In the genomic region with DNA sequence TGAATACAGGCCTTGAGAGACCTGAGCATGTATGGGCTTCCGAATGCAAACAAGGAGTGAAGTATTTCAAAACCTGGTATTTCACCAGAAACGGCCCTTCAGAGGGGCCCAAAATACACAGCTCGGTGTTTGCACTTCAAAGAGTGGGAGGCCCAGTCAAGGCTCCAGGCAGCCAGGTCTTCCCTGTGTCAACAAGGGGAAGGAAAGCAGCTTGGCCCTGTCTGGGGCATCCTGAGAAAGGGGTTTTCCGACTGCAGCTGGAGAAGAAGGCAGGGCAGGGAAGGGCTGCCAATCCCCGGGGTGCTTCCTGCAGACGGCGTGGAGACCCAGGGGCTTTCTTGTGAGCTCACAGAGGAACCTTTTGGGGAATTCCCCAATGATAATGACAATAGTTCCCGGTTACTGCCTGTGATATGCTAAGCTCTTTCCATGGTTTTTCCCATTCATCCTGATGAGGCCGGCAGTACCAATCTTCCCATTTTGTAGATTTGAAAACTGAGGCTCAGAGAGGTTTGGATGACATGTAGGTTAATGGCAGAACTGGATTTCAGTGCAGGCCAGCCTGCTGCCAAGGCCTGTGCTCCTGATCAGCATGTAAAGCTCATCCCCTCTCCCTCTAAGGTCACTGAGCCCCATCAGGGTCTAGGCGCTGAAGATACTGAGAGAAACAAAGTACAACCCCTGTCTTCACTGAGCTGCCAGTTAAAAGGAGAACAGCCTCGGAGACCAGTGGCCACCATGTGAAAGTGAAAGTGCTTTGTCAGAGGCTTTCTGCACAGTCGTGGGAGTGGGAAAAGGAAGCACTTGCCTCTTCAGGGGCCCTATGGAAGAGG, we compare ENCODE assay signal across 1 cellular context.
TF ChIP-seq lines count a peak whose summit lies in the region.

No MANE protein-coding gene starts in this region.

TF ChIP-seq in A549, 52 proteins besides CTCF, POLR2A, EP300 and RAD21:
- TF ChIP-seq ZFP36 (IDR thresholded peaks at IDR 0.05; ENCODE audit: borderline replicate concordance, partially characterized antibody) (peak; percentile 17), RCOR1 (IDR thresholded peaks at IDR 0.05; ENCODE audit: low read depth, low read length) (no peak), BHLHE40 (IDR thresholded peaks at IDR 0.05; ENCODE audit: low read depth, low read length) (no peak), HEYL (CRISPR knock-in tag; IDR thresholded peaks at IDR 0.05) (no peak), GATA3 (IDR thresholded peaks at IDR 0.05; ENCODE audit: borderline replicate concordance) (peak; percentile 52; the same call in 1 of the 2 replicates), JUNB (IDR thresholded peaks at IDR 0.05) (no peak; the same call in 1 of the 2 replicates), HDAC2 (IDR thresholded peaks at IDR 0.05) (no peak), PHF8 (IDR thresholded peaks at IDR 0.05; ENCODE audit: borderline replicate concordance, low read depth) (no peak), RARB (CRISPR knock-in tag; IDR thresholded peaks at IDR 0.05) (no peak), ESRRA (IDR thresholded peaks at IDR 0.05; ENCODE audit: borderline replicate concordance, low read length) (no peak), CHD4 (IDR thresholded peaks at IDR 0.05; ENCODE audit: borderline replicate concordance) (0 out of 2 replicates have a peak, but pooled peaks have one; percentile 27), RFX5 (IDR thresholded peaks at IDR 0.05) (no peak), RNF2 (IDR thresholded peaks at IDR 0.05; ENCODE audit: borderline replicate concordance, low read depth) (no peak), KDM5A (IDR thresholded peaks at IDR 0.05) (no peak), KDM1A (IDR thresholded peaks at IDR 0.05; ENCODE audit: low read depth) (no peak), MAZ (IDR thresholded peaks at IDR 0.05; ENCODE audit: borderline replicate concordance, low read depth, low read length) (no peak), JUN (IDR thresholded peaks at IDR 0.05) (no peak), CEBPB (IDR thresholded peaks at IDR 0.05) (peak; percentile 52 to 59; a peak in 3 of 4 replicates), EHF (CRISPR knock-in tag; IDR thresholded peaks at IDR 0.05) (no peak), ZSCAN20 (CRISPR knock-in tag; IDR thresholded peaks at IDR 0.05) (no peak), SREBF2 (IDR thresholded peaks at IDR 0.05) (no peak), CBX8 (IDR thresholded peaks at IDR 0.05) (no peak), CBX2 (IDR thresholded peaks at IDR 0.05; ENCODE audit: borderline replicate concordance, low read depth) (no peak), NR3C1 (IDR thresholded peaks at IDR 0.05) (no peak), HOXB13 (CRISPR knock-in tag; IDR thresholded peaks at IDR 0.05; ENCODE audit: low read depth) (no peak), FOSL2 (IDR thresholded peaks at IDR 0.05) (no peak), FOSL2 (CRISPR knock-in tag; IDR thresholded peaks at IDR 0.05) (0 out of 2 replicates have a peak, but pooled peaks have one; percentile 4), CHD2 (IDR thresholded peaks at IDR 0.05; ENCODE audit: low read length, partially characterized antibody) (no peak), FOSB (CRISPR knock-in tag; IDR thresholded peaks at IDR 0.05) (no peak), SMC3 (IDR thresholded peaks at IDR 0.05) (no peak), TFCP2L1 (CRISPR knock-in tag; IDR thresholded peaks at IDR 0.05) (no peak), NFE2L2 (conservative IDR thresholded peaks at IDR 0.05; ENCODE audit: low read length) (no peak), HOXB5 (CRISPR knock-in tag; IDR thresholded peaks at IDR 0.05) (no peak)
- TF ChIP-seq, protein P1, sequence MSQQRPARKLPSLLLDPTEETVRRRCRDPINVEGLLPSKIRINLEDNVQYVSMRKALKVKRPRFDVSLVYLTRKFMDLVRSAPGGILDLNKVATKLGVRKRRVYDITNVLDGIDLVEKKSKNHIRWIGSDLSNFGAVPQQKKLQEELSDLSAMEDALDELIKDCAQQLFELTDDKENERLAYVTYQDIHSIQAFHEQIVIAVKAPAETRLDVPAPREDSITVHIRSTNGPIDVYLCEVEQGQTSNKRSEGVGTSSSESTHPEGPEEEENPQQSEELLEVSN (IDR thresholded peaks at IDR 0.05; ENCODE audit: borderline replicate concordance, low read depth), result no peak
- TF ChIP-seq, protein P2, sequence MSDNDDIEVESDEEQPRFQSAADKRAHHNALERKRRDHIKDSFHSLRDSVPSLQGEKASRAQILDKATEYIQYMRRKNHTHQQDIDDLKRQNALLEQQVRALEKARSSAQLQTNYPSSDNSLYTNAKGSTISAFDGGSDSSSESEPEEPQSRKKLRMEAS (IDR thresholded peaks at IDR 0.05), result no peak
- TF ChIP-seq, protein P3, sequence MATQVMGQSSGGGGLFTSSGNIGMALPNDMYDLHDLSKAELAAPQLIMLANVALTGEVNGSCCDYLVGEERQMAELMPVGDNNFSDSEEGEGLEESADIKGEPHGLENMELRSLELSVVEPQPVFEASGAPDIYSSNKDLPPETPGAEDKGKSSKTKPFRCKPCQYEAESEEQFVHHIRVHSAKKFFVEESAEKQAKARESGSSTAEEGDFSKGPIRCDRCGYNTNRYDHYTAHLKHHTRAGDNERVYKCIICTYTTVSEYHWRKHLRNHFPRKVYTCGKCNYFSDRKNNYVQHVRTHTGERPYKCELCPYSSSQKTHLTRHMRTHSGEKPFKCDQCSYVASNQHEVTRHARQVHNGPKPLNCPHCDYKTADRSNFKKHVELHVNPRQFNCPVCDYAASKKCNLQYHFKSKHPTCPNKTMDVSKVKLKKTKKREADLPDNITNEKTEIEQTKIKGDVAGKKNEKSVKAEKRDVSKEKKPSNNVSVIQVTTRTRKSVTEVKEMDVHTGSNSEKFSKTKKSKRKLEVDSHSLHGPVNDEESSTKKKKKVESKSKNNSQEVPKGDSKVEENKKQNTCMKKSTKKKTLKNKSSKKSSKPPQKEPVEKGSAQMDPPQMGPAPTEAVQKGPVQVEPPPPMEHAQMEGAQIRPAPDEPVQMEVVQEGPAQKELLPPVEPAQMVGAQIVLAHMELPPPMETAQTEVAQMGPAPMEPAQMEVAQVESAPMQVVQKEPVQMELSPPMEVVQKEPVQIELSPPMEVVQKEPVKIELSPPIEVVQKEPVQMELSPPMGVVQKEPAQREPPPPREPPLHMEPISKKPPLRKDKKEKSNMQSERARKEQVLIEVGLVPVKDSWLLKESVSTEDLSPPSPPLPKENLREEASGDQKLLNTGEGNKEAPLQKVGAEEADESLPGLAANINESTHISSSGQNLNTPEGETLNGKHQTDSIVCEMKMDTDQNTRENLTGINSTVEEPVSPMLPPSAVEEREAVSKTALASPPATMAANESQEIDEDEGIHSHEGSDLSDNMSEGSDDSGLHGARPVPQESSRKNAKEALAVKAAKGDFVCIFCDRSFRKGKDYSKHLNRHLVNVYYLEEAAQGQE (IDR thresholded peaks at IDR 0.05), result no peak
- TF ChIP-seq, protein P4, sequence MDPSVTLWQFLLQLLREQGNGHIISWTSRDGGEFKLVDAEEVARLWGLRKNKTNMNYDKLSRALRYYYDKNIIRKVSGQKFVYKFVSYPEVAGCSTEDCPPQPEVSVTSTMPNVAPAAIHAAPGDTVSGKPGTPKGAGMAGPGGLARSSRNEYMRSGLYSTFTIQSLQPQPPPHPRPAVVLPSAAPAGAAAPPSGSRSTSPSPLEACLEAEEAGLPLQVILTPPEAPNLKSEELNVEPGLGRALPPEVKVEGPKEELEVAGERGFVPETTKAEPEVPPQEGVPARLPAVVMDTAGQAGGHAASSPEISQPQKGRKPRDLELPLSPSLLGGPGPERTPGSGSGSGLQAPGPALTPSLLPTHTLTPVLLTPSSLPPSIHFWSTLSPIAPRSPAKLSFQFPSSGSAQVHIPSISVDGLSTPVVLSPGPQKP (IDR thresholded peaks at IDR 0.05; ENCODE audit: low read depth, low read length), result no peak
- TF ChIP-seq, protein P5, sequence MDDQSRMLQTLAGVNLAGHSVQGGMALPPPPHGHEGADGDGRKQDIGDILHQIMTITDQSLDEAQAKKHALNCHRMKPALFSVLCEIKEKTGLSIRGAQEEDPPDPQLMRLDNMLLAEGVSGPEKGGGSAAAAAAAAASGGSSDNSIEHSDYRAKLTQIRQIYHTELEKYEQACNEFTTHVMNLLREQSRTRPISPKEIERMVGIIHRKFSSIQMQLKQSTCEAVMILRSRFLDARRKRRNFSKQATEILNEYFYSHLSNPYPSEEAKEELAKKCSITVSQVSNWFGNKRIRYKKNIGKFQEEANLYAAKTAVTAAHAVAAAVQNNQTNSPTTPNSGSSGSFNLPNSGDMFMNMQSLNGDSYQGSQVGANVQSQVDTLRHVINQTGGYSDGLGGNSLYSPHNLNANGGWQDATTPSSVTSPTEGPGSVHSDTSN (IDR thresholded peaks at IDR 0.05), result no peak
- TF ChIP-seq, protein P6, sequence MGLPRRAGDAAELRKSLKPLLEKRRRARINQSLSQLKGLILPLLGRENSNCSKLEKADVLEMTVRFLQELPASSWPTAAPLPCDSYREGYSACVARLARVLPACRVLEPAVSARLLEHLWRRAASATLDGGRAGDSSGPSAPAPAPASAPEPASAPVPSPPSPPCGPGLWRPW (IDR thresholded peaks at IDR 0.05), result no peak
- TF ChIP-seq, protein P7, sequence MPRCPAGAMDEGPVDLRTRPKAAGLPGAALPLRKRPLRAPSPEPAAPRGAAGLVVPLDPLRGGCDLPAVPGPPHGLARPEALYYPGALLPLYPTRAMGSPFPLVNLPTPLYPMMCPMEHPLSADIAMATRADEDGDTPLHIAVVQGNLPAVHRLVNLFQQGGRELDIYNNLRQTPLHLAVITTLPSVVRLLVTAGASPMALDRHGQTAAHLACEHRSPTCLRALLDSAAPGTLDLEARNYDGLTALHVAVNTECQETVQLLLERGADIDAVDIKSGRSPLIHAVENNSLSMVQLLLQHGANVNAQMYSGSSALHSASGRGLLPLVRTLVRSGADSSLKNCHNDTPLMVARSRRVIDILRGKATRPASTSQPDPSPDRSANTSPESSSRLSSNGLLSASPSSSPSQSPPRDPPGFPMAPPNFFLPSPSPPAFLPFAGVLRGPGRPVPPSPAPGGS (IDR thresholded peaks at IDR 0.05), result no peak
